ENCODE assay signal across 9 cellular contexts in genomic region chr11:65479184-65480145, GRCh38. TPM values are rescaled to one million over a fixed set of nuclear protein-coding genes. Genes with fewer than 3 reads are reported as not detected.
DNase-seq lines count a peak whose midpoint lies in the region; ATAC-seq and TF ChIP-seq lines count a peak whose summit lies in the region.
"Had no signal": no experiment of that assay in that cellular context is flagged by ENCODE, and none has a peak within 500 bp of the region (broad histone marks: within the 10 kb centered on the region; RNA-seq: fewer than 3 reads in every experiment).

No MANE protein-coding gene starts in this region.

- in situ Hi-C loops in GM23248 (cut with MboI): no loop called here

- H3K9me2 ChIP-seq in GM23248 (ENCODE audit: insufficient read depth): no peaks in the 10 kb centered on the region

- H3K9me3 ChIP-seq in GM23248 (ENCODE audit: low read depth): no peaks in the 10 kb centered on the region
- H3K9me3 ChIP-seq: HAP-1 had no signal

- no peaks in the 10 kb centered on the region for H4K20me1 ChIP-seq in GM23248 (ENCODE audit: insufficient read depth)

- H3K36me3 ChIP-seq in GM23248 (ENCODE audit: low read depth): no peaks in the 10 kb centered on the region

- peaks cover 25% of the 10 kb centered on the region for H3K4me1 Mint-ChIP-seq in progenitor cell of endocrine pancreas (ENCODE audit: low read depth)

- no peak overlapping the region for H2AFZ ChIP-seq in GM23248

- H3K4me3 ChIP-seq in AG04449 (ENCODE audit: low read depth, low read length): peak overlapping the region; percentile 39
- H3K4me3 ChIP-seq in GM23248: peak overlapping the region; percentile 44
- H3K4me3 ChIP-seq: HAP-1 had no signal

- H3K27me3 Mint-ChIP-seq in progenitor cell of endocrine pancreas: no peaks in the 10 kb centered on the region

- DNase-seq in AG04449 (ENCODE audit: low read depth, low spot score) (peak; percentile 81), GM23248 (peak; percentile 98), head of caudate nucleus (peak in 35 of 42 donors; percentile 44 to 85 (median 71)), progenitor cell of endocrine pancreas (ENCODE audit: low spot score, unreplicated experiment) (no peak)
- no peak for DNase-seq in activated CD8-positive, alpha-beta memory T cell treated with anti-CD3 and anti-CD28 coated beads, Interleukin-2, amount 50 U/mL, for 48 hours

- no peaks in the 10 kb centered on the region for H3K27me3 ChIP-seq in GM23248 (replicated peaks; ENCODE audit: insufficient read depth)

- peaks cover 75% of the 10 kb centered on the region for H3K79me2 ChIP-seq in GM23248 (ENCODE audit: insufficient read depth)

- ATAC-seq in GM19328 (IDR thresholded peaks at IDR 0.05; ENCODE audit: unreplicated experiment) (no peak), HG02938 (IDR thresholded peaks at IDR 0.05; ENCODE audit: unreplicated experiment) (no peak)

- H3K9me3 Mint-ChIP-seq in progenitor cell of endocrine pancreas (ENCODE audit: low read depth): no peaks in the 10 kb centered on the region

- H3K4me3 Mint-ChIP-seq in progenitor cell of endocrine pancreas (ENCODE audit: low read depth): peak overlapping the region; percentile 19

- WGBS in GM23248 (ENCODE audit: low coverage in 1 of 2, low lambda C conversion rate in 2 of 2, missing lambda C conversion rate in 2 of 2), 2 experiments: 34 to 47% methylated on average over 11 of the region's 11 CpGs

- POLR2A ChIA-PET in AG04449 (lab: Yijun Ruan, JAX): interaction anchor here (1.3 to 26.0 kb wide), 6 partner anchors 11 to 57 kb away, joined by 4 to 1229 read pairs (median 38); partner anchors contain the start of genes MALAT1 and NEAT1

- CTCF ChIA-PET in AG04449 (lab: Yijun Ruan, JAX): interaction anchor here (0.6 to 5.8 kb wide), 15 partner anchors 9 to 45 kb away, joined by 3 to 96 read pairs (median 5); partner anchors contain the start of genes MALAT1 and SCYL1

- H3K36me3 Mint-ChIP-seq in progenitor cell of endocrine pancreas (ENCODE audit: insufficient read depth): no peaks in the 10 kb centered on the region

- peak; percentile 52 for TF ChIP-seq CTCF in AG04449 (IDR thresholded peaks at IDR 0.05; ENCODE audit: insufficient read depth, low read length, missing control alignments)
- TF ChIP-seq CTCF in VCaP (conservative IDR thresholded peaks at IDR 0.05): peak; percentile 76
- TF ChIP-seq CTCF in progenitor cell of endocrine pancreas (IDR thresholded peaks at IDR 0.05; ENCODE audit: unreplicated experiment): peak; percentile 32

- intact Hi-C loops in head of caudate nucleus (cut with DNase I): loop anchor here (5.0 kb wide), 1 partner anchor 57 kb away; the partner anchor contains the start of gene NEAT1

- peak overlapping the region; percentile 72 for H3K4me2 ChIP-seq in GM23248 (ENCODE audit: unreplicated experiment)

- peaks cover 52% of the 10 kb centered on the region for H3K4me1 ChIP-seq in GM23248 (ENCODE audit: insufficient read depth)

- peak overlapping the region; percentile 98 for H3K9ac ChIP-seq in GM23248

- peaks cover 39% of the 10 kb centered on the region for H3F3A ChIP-seq in GM23248 (ENCODE audit: insufficient read depth)

- H3K27ac Mint-ChIP-seq in progenitor cell of endocrine pancreas: peak overlapping the region; percentile 91

- H3K27ac ChIP-seq in GM23248: peak overlapping the region; percentile 99
- H3K27ac ChIP-seq in VCaP: peak overlapping the region; percentile 99

RNA-seq across cellular contexts. Expression of gene MALAT1, which starts 19.4 kb away (rescaled TPM):
- 2,638 and 3,272 TPM in 2 replicates for total RNA-seq in GM23248 (2014; rRNA removed; shearing (Covaris generic))
- polyA plus RNA-seq in GM23248 (2016; fragmentation: Nextera tagmentation; extraction: Ambion mirVana): 7,376 and 13,207 TPM in 2 replicates
- total RNA-seq in progenitor cell of endocrine pancreas: 16,546 and 17,116 TPM in 2 replicates

RNA-seq across cellular contexts. Expression of gene SCYL1, which starts 45.4 kb away (rescaled TPM):
- total RNA-seq in GM23248 (2014; rRNA removed; shearing (Covaris generic)): 115 and 133 TPM in 2 replicates
- polyA plus RNA-seq in GM23248 (2016; fragmentation: Nextera tagmentation; extraction: Ambion mirVana): 90.7 and 98.6 TPM in 2 replicates
- total RNA-seq in progenitor cell of endocrine pancreas: 61.4 and 66.3 TPM in 2 replicates

RNA-seq across cellular contexts. Expression of gene NEAT1, which starts 56.9 kb away (rescaled TPM):
- total RNA-seq in GM23248 (2014; rRNA removed; shearing (Covaris generic)): 74.3 and 143 TPM in 2 replicates
- 36.2 and 50.7 TPM in 2 replicates for polyA plus RNA-seq in GM23248 (2016; fragmentation: Nextera tagmentation; extraction: Ambion mirVana)
- 78.8 and 99.9 TPM in 2 replicates for total RNA-seq in progenitor cell of endocrine pancreas

Comparison
In these comparisons a context has a peak if more than half of its experiments do, and no peak if none do; other contexts are left out.
1. DNase-seq: peak in AG04449 (single experiment), GM23248 (single experiment) and head of caudate nucleus (35 of 42); none in progenitor cell of endocrine pancreas (single experiment) and activated CD8-positive, alpha-beta memory T cell treated with anti-CD3 and anti-CD28 coated beads, Interleukin-2, amount 50 U/mL, for 48 hours (single experiment).
2. Peak in every context shown above with its lines, with median percentiles within 50 percentile points of each other: CTCF ChIP-seq.